Comparison of ENCODE assay signal across 8 cellular contexts in the genomic region with DNA sequence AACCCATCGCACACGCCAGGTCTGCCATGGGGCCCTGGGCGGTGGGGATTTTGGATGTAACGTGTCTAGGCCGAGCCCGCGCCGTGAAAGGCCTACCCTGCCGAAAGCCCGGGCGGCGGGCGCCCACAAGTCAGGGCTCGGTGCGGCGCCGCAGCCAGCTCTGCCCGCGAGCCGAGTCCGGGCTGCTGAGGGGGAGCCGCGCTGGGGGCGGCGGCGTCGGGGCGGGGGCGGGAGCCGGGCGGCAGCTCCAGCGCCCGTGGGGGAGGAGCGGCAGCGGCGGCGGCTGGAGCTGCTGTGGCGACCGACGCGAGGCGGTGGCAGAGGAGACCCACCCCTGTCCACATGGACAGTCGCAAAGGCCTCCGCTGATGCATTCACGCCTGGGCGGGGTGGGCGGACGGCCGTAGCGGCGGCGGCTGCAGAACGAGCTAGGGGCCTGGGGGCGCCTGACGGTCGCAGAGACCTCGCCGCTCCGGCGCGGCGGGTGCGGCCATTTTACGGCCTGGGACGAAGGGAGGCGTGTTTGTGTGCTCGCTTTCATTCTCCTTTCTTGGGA. TPM values are rescaled to one million over a fixed set of nuclear protein-coding genes. Genes with fewer than 3 reads are reported as not detected.
DNase-seq lines count a peak whose midpoint lies in the region; ATAC-seq and TF ChIP-seq lines count a peak whose summit lies in the region.

A gene with protein sequence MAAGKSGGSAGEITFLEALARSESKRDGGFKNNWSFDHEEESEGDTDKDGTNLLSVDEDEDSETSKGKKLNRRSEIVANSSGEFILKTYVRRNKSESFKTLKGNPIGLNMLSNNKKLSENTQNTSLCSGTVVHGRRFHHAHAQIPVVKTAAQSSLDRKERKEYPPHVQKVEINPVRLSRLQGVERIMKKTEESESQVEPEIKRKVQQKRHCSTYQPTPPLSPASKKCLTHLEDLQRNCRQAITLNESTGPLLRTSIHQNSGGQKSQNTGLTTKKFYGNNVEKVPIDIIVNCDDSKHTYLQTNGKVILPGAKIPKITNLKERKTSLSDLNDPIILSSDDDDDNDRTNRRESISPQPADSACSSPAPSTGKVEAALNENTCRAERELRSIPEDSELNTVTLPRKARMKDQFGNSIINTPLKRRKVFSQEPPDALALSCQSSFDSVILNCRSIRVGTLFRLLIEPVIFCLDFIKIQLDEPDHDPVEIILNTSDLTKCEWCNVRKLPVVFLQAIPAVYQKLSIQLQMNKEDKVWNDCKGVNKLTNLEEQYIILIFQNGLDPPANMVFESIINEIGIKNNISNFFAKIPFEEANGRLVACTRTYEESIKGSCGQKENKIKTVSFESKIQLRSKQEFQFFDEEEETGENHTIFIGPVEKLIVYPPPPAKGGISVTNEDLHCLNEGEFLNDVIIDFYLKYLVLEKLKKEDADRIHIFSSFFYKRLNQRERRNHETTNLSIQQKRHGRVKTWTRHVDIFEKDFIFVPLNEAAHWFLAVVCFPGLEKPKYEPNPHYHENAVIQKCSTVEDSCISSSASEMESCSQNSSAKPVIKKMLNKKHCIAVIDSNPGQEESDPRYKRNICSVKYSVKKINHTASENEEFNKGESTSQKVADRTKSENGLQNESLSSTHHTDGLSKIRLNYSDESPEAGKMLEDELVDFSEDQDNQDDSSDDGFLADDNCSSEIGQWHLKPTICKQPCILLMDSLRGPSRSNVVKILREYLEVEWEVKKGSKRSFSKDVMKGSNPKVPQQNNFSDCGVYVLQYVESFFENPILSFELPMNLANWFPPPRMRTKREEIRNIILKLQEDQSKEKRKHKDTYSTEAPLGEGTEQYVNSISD (plus strand): TSS at position 273 of the 556 bp plus-strand sequence. CDS start 645 bp downstream, outside the sequence.

- peaks cover 7% of the 10 kb centered on the region for H3K36me3 Mint-ChIP-seq in activated naive CD4-positive, alpha-beta T cell treated with anti-CD3 and anti-CD28 coated beads, Interleukin-2, amount 50 U/mL, for 24 hours

- no peaks in the 10 kb centered on the region for H3K27me3 Mint-ChIP-seq in activated naive CD4-positive, alpha-beta T cell treated with anti-CD3 and anti-CD28 coated beads, Interleukin-2, amount 50 U/mL, for 24 hours

- H3K4me1 Mint-ChIP-seq in activated naive CD4-positive, alpha-beta T cell treated with anti-CD3 and anti-CD28 coated beads, Interleukin-2, amount 50 U/mL, for 24 hours: peaks cover 65% of the 10 kb centered on the region

- H3K4me1 ChIP-seq in ES-I3 (ENCODE audit: insufficient read depth, low read length) (peaks cover 5% of the 10 kb centered on the region; the same call in 1 of the 2 replicates), Karpas-422 (ENCODE audit: low read length) (peaks cover 44% of the 10 kb centered on the region), osteoblast (ENCODE audit: insufficient read depth, low read length) (peaks cover 4% of the 10 kb centered on the region)

- H3K4me3 Mint-ChIP-seq in activated naive CD4-positive, alpha-beta T cell treated with anti-CD3 and anti-CD28 coated beads, Interleukin-2, amount 50 U/mL, for 24 hours: peak within 1 kb of the TSS; percentile 99

- H3K27ac Mint-ChIP-seq in activated naive CD4-positive, alpha-beta T cell treated with anti-CD3 and anti-CD28 coated beads, Interleukin-2, amount 50 U/mL, for 24 hours: peak within 1 kb of the TSS; percentile 99

- peak; percentile 92 for DNase-seq in Karpas-422
- DNase-seq in SKM-1 (lab: John Stamatoyannopoulos, UW; ENCODE audit: unreplicated experiment): peak; percentile 26
- no peak for DNase-seq in glomerular endothelial cell (ENCODE audit: extremely low read depth, low read depth, low spot score)
- peak; percentile 92 for DNase-seq in osteoblast (ENCODE audit: insufficient read length, low spot score, missing footprints)

- H3K9me3 ChIP-seq in ES-I3 (ENCODE audit: control insufficient read depth, insufficient read depth, low read length) (no peaks in the 10 kb centered on the region), Karpas-422 (ENCODE audit: low read length) (no peaks in the 10 kb centered on the region), osteoblast (ENCODE audit: low read depth, low read length) (no peaks in the 10 kb centered on the region)

- no peak for TF ChIP-seq CTCF in osteoblast (IDR thresholded peaks at IDR 0.05; ENCODE audit: extremely low read depth, low read depth, low read length)

- H3K4me3 ChIP-seq in Karpas-422 (ENCODE audit: low read length) (peak within 1 kb of the TSS; percentile 76), osteoblast (ENCODE audit: insufficient read depth, low read length) (peak within 1 kb of the TSS; percentile 97)

- H3K27ac ChIP-seq in Karpas-422 (ENCODE audit: low read length): peak within 1 kb of the TSS; percentile 83
- peak within 1 kb of the TSS; percentile 92 for H3K27ac ChIP-seq in osteoblast (ENCODE audit: low read depth, low read length)
- H3K27ac ChIP-seq in temporal lobe (ENCODE audit: low read depth, low read length): peak within 1 kb of the TSS; percentile 96

- no peaks in the 10 kb centered on the region for H3K36me3 ChIP-seq in ES-I3 (ENCODE audit: insufficient read depth, low read length)
- H3K36me3 ChIP-seq in Karpas-422 (ENCODE audit: insufficient read depth, low read length): no peaks in the 10 kb centered on the region
- H3K36me3 ChIP-seq in osteoblast (ENCODE audit: insufficient read depth, low read length): no peaks in the 10 kb centered on the region

- H4K20me1 ChIP-seq in Karpas-422 (ENCODE audit: insufficient read depth, low read depth, low read length) (peaks cover 20% of the 10 kb centered on the region), osteoblast (ENCODE audit: insufficient read depth, low read length) (peaks cover 34% of the 10 kb centered on the region)

- peak within 1 kb of the TSS; percentile 73; the same call in 1 of the 2 replicates for H2AFZ ChIP-seq in Karpas-422 (ENCODE audit: low read length)
- peak within 1 kb of the TSS; percentile 96 for H2AFZ ChIP-seq in osteoblast (ENCODE audit: low read length)

- peak; percentile 62 for ATAC-seq in GM21825 (IDR thresholded peaks at IDR 0.05; ENCODE audit: unreplicated experiment)

- no peaks in the 10 kb centered on the region for H3K9me3 Mint-ChIP-seq in activated naive CD4-positive, alpha-beta T cell treated with anti-CD3 and anti-CD28 coated beads, Interleukin-2, amount 50 U/mL, for 24 hours

- H3K79me2 ChIP-seq in Karpas-422 (ENCODE audit: low read length) (peaks cover 61% of the 10 kb centered on the region), osteoblast (ENCODE audit: insufficient read depth, low read length) (peaks cover 62% of the 10 kb centered on the region)

- peak within 1 kb of the TSS; percentile 97 for H3K4me2 ChIP-seq in Karpas-422 (ENCODE audit: low read depth, low read length, poor library complexity, severe bottlenecking)
- H3K4me2 ChIP-seq in osteoblast (ENCODE audit: insufficient read depth, low read length): peak within 1 kb of the TSS; percentile 89

- H3K9me2 ChIP-seq in Karpas-422 (replicated peaks; ENCODE audit: insufficient read depth, low read length): no peaks in the 10 kb centered on the region

- peak within 1 kb of the TSS; percentile 94 for H3K9ac ChIP-seq in ES-I3 (ENCODE audit: low read depth, low read length)
- peak within 1 kb of the TSS; percentile 98 for H3K9ac ChIP-seq in Karpas-422 (ENCODE audit: low read length)

- H3K27me3 ChIP-seq in Karpas-422 (ENCODE audit: low read length) (no peaks in the 10 kb centered on the region), osteoblast (ENCODE audit: insufficient read depth, low read length) (no peaks in the 10 kb centered on the region)

RNA-seq across cellular contexts. Expression of the gene that starts here (rescaled TPM):
- 71.4 and 139 TPM in 2 replicates for total RNA-seq in Karpas-422 (2014; rRNA removed; shearing (Covaris generic); ENCODE audit: low replicate concordance)
- 55.9 and 76.7 TPM in 2 replicates for total RNA-seq in glomerular endothelial cell
- total RNA-seq in osteoblast: 107 and 117 TPM in 2 replicates
- 197 TPM for total RNA-seq in temporal lobe
